In the genomic region with DNA sequence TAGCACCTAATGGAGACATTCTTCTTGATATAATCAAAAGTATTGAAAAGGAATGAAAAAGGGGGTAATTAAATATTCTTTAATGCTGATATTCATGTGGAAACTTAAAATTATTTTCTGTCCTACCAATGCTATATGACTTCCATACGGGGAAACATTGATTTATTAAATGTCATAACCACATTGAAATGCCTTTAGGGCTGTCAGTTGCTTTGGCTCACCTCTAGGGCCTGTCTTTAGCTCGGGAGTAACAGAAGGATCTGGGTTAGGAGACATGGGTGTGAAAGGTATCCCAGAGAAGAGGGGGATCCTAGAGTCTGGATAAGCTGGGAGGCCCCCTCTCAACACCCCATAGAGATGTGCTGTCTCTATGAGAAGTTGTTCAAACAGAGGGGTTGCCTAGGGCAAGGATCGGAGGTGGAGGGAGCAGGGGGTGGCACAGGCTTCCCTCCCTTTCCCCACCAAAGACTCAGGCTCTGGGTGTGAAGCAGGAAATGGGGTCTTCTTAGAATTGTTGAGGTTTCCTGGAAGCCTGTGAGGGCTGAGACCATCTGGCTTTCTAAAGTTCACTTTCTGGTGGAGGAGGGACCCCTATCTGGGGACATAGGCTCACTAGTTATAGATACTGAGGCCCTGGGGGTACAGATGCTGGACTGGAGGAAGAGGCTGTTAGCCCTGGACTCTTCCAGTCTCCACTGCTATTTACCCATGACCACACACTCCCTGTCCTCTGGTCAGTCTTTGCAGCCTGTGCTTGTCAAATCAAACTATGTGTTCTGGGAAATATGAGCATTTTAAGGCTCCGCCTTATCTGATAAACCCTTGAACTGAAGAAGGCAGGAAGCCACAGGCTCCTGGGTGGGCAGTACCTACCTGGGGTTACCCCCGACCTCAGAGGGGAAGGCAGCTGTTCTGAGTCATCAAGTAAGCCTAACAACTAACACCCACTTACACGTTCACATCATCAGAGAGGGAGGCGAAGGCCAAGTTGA, we compare ENCODE assay signal across 7 cellular contexts. TPM values are rescaled to one million over a fixed set of nuclear protein-coding genes. Genes with fewer than 3 reads are reported as not detected.
DNase-seq lines count a peak whose midpoint lies in the region; ATAC-seq, FAIRE-seq and TF ChIP-seq lines count a peak whose summit lies in the region.

No MANE protein-coding gene starts in this region.

- H4K8ac ChIP-seq in neuronal stem cell (ENCODE audit: low read depth, low read length), result no peak overlapping the region

- no peak overlapping the region for H3K18ac ChIP-seq in neuronal stem cell (ENCODE audit: low read length)

- peak; percentile 62 for ATAC-seq in GM21381 (IDR thresholded peaks at IDR 0.05; ENCODE audit: unreplicated experiment)

- H3K79me1 ChIP-seq in neuronal stem cell (ENCODE audit: low read depth, low read length), result no peaks in the 10 kb centered on the region

- no peak overlapping the region for H2BK5ac ChIP-seq in neuronal stem cell (ENCODE audit: low read length)

- no peak overlapping the region for H3K27ac ChIP-seq in neuronal stem cell (replicated peaks; ENCODE audit: low read length)

- TF ChIP-seq POLR2A in H54 (IDR thresholded peaks at IDR 0.05; ENCODE audit: low read depth, low read length), result no peak

- no CpG with 5 or more reads among the region's 7 CpGs for WGBS in neuronal stem cell (ENCODE audit: extremely low coverage in 2 of 2, insufficient read length in 2 of 2, insufficient replicate concordance in 1 of 2), 2 donors

- H2AK5ac ChIP-seq in neuronal stem cell (ENCODE audit: low read depth, low read length), result no peak overlapping the region

- no peak overlapping the region for H3K4me3 ChIP-seq in neuronal stem cell (ENCODE audit: low read length in 2 of 2)

- no peak overlapping the region for H2BK12ac ChIP-seq in neuronal stem cell (ENCODE audit: low read length)

- no peaks in the 10 kb centered on the region for H3K36me3 ChIP-seq in neuronal stem cell (replicated peaks in 1 of 2; ENCODE audit: control insufficient read depth in 2 of 2, insufficient read depth in 2 of 2, low read length in 2 of 2)

- H3K4ac ChIP-seq in neuronal stem cell (ENCODE audit: low read length), result no peak overlapping the region

- H3K27me3 ChIP-seq in neuronal stem cell (ENCODE audit: control insufficient read depth in 3 of 3, insufficient read depth in 3 of 3, low read depth in 1 of 3, low read length in 3 of 3), result peaks cover 0 to 3% (median 0%) of the 10 kb centered on the region in 3 experiments

- H3K9me3 ChIP-seq in neuronal stem cell (replicated peaks in 1 of 2; ENCODE audit: control insufficient read depth in 2 of 2, insufficient read depth in 1 of 2, low read depth in 1 of 2, low read length in 2 of 2), result no peaks in the 10 kb centered on the region

- H2AFZ ChIP-seq in neuronal stem cell (ENCODE audit: low read length), result peak overlapping the region; percentile 39

- no peak overlapping the region for H2BK15ac ChIP-seq in neuronal stem cell (ENCODE audit: low read length)

- no peak overlapping the region for H4K91ac ChIP-seq in neuronal stem cell (ENCODE audit: low read depth, low read length, poor library complexity)

- no peak for FAIRE-seq in H54 (lab: Jason Lieb, UNC)

- no peak overlapping the region for H3K4me2 ChIP-seq in neuronal stem cell (ENCODE audit: insufficient read depth, low read length, poor library complexity, severe bottlenecking)

- peaks cover 13 to 16% of the 10 kb centered on the region in 2 donors for H3K4me1 ChIP-seq in neuronal stem cell (ENCODE audit: control insufficient read depth in 2 of 2, insufficient read depth in 1 of 2, low read depth in 1 of 2, low read length in 2 of 2)

- H3K9ac ChIP-seq in neuronal stem cell (ENCODE audit: low read depth, low read length, poor library complexity), result no peak overlapping the region

- H3K14ac ChIP-seq in neuronal stem cell (ENCODE audit: low read length), result no peak overlapping the region

- no peak overlapping the region for H3K23ac ChIP-seq in neuronal stem cell (ENCODE audit: low read depth, low read length, poor library complexity)

- DNase-seq in M059J (ENCODE audit: low read depth), result peak; percentile 77
- peak; percentile 40 for DNase-seq in activated T-helper 1 cell treated with Interleukin-2 at 50 U/mL for 16 hours (ENCODE audit: low read depth)
- no peak for DNase-seq in neuronal stem cell (ENCODE audit: low spot score)
- DNase-seq in H54 (ENCODE audit: insufficient read length, low spot score), result no peak
- no peak for DNase-seq in T1000 (lab: John Stamatoyannopoulos, UW)
- no peak for DNase-seq in COR-L47 (lab: John Stamatoyannopoulos, UW)

- H2BK120ac ChIP-seq in neuronal stem cell (ENCODE audit: low read depth, low read length), result no peak overlapping the region

RNA-seq across cellular contexts. Expression of a gene that starts 55.8 kb away (rescaled TPM):
- 127 and 143 TPM in 2 replicates for total RNA-seq in M059J (2014; rRNA removed; shearing (Covaris generic))
- 53.5 TPM for polyA plus RNA-seq in neuronal stem cell (2013, experiment 1 of 2)
- polyA plus RNA-seq in neuronal stem cell (2013, experiment 2 of 2), result 52.9 TPM

Comparison
In these comparisons a context has a peak if more than half of its experiments do, and no peak if none do; other contexts are left out.
1. DNase-seq: peak in M059J (single experiment) and activated T-helper 1 cell treated with Interleukin-2 at 50 U/mL for 16 hours (single experiment); none in neuronal stem cell (single experiment), H54 (single experiment), T1000 (single experiment) and COR-L47 (single experiment).